8 cellular contexts compared by ENCODE assay signal in the genomic region with DNA sequence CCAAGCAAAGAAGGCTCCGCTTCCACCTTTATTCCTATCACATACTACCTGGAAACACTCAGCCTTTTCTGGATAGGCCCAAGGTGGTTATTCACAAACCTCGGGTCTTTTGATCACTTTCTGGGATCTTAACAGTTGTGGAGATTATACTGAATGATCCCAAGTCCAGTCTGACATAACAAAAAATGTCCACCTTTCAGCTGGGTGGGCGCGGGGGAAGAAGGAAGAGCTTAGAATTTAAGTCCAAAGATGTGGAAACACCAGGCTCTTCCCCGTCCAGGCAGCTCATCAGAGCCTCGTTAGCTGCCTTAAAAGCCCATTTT. TPM values are rescaled to one million over a fixed set of nuclear protein-coding genes. Genes with fewer than 3 reads are reported as not detected.
A peak's percentile ranks its signal among the peaks of the same experiment; 100 is the strongest.
DNase-seq lines count a peak whose midpoint lies in the region; ATAC-seq lines count a peak whose summit lies in the region.

No MANE protein-coding gene starts in this region.

- H3K18ac ChIP-seq in neuronal stem cell (ENCODE audit: low read length) = peak overlapping the region; percentile 99

- no peak overlapping the region for H4K91ac ChIP-seq in neuronal stem cell (ENCODE audit: low read depth, low read length, poor library complexity)

- 19 to 23% methylated on average over 6 of the region's 6 CpGs for WGBS in ectodermal cell, 2 experiments
- WGBS in neuronal stem cell (ENCODE audit: extremely low coverage in 2 of 2, insufficient read length in 2 of 2, insufficient replicate concordance in 1 of 2), 2 donors = no CpG with 5 or more reads among the region's 6 CpGs

- peak overlapping the region; percentile 93 for H2BK5ac ChIP-seq in neuronal stem cell (ENCODE audit: low read length)

- peak overlapping the region; percentile 95 for H4K8ac ChIP-seq in neuronal stem cell (ENCODE audit: low read depth, low read length)

- H3K27ac ChIP-seq in CD8-positive, alpha-beta memory T cell (ENCODE audit: low read depth, low read length) = peak overlapping the region; percentile 33
- H3K27ac ChIP-seq in ectodermal cell (ENCODE audit: insufficient read depth, low read depth, low read length, poor library complexity, severe bottlenecking) = peak overlapping the region; percentile 82
- peak overlapping the region; percentile 94 for H3K27ac ChIP-seq in neuronal stem cell (replicated peaks; ENCODE audit: low read length)

- H3K14ac ChIP-seq in neuronal stem cell (ENCODE audit: low read length) = peak overlapping the region; percentile 100

- no peaks in the 10 kb centered on the region for H3K36me3 ChIP-seq in CD8-positive, alpha-beta memory T cell (ENCODE audit: insufficient read depth, low read length)
- H3K36me3 ChIP-seq in ectodermal cell (ENCODE audit: control insufficient read depth, insufficient read depth, low read length) (no peaks in the 10 kb centered on the region), neuronal stem cell (replicated peaks in 1 of 2; ENCODE audit: control insufficient read depth in 2 of 2, insufficient read depth in 2 of 2, low read length in 2 of 2) (no peaks in the 10 kb centered on the region)

- peaks cover 35 to 60% of the 10 kb centered on the region in 2 donors for H3K27me3 Mint-ChIP-seq in CD8-positive, alpha-beta memory T cell

- H3K27me3 ChIP-seq in CD8-positive, alpha-beta memory T cell (ENCODE audit: insufficient read depth, low read length, poor library complexity, severe bottlenecking) = peaks cover 21% of the 10 kb centered on the region
- H3K27me3 ChIP-seq in ectodermal cell (ENCODE audit: control insufficient read depth, insufficient read depth, low read length, poor library complexity, severe bottlenecking) (peaks cover 43% of the 10 kb centered on the region), neuronal stem cell (ENCODE audit: control insufficient read depth in 3 of 3, insufficient read depth in 3 of 3, low read depth in 1 of 3, low read length in 3 of 3) (peaks cover 2 to 48% (median 21%) of the 10 kb centered on the region in 3 experiments)

- H3K27ac Mint-ChIP-seq in CD8-positive, alpha-beta memory T cell = peak overlapping the region in 5 of 8 donors; percentile 36 to 74 (median 45)

- H3K4me1 Mint-ChIP-seq in CD8-positive, alpha-beta memory T cell = peaks cover 6 to 18% (median 11%) of the 10 kb centered on the region in 3 donors

- CTCF ChIA-PET in CD8-positive, alpha-beta memory T cell (lab: Charles Lee) = interaction anchor here (1.5 to 2.8 kb wide), 3 partner anchors 12 to 34 kb away, joined by 4 to 13 read pairs (median 13); no protein-coding TSS in a partner anchor

- DNase-seq in CD8-positive, alpha-beta memory T cell = no peak
- DNase-seq in LoVo (ENCODE audit: low spot score) (peak; percentile 19), neuronal stem cell (ENCODE audit: low spot score) (no peak), cerebellar nuclear complex (lab: John Stamatoyannopoulos, UW) (no peak), NCI-H446 treated with DMSO at 0.1 percent for 48 hours (lab: John Stamatoyannopoulos, UW) (no peak)

- H3K9me3 ChIP-seq in CD8-positive, alpha-beta memory T cell (ENCODE audit: low read length) = no peaks in the 10 kb centered on the region
- no peaks in the 10 kb centered on the region for H3K9me3 ChIP-seq in ectodermal cell (ENCODE audit: control insufficient read depth, low read length)
- no peaks in the 10 kb centered on the region for H3K9me3 ChIP-seq in neuronal stem cell (replicated peaks in 1 of 2; ENCODE audit: control insufficient read depth in 2 of 2, insufficient read depth in 1 of 2, low read depth in 1 of 2, low read length in 2 of 2)

- peak overlapping the region; percentile 97 for H2BK12ac ChIP-seq in neuronal stem cell (ENCODE audit: low read length)

- H3K9ac ChIP-seq in neuronal stem cell (ENCODE audit: low read depth, low read length, poor library complexity) = peak overlapping the region; percentile 94

- no peak overlapping the region for H2AK5ac ChIP-seq in neuronal stem cell (ENCODE audit: low read depth, low read length)

- peak overlapping the region; percentile 90 for H2BK15ac ChIP-seq in neuronal stem cell (ENCODE audit: low read length)

- POLR2A ChIA-PET in CD8-positive, alpha-beta memory T cell (lab: Charles Lee) = interaction anchor here (1.2 kb wide), 1 partner anchor 10 kb away, joined by 3 read pairs; no protein-coding TSS in a partner anchor

- H3K4me3 Mint-ChIP-seq in CD8-positive, alpha-beta memory T cell = peak overlapping the region; percentile 83 to 97 (median 90)

- peak overlapping the region; percentile 65 for H2BK120ac ChIP-seq in neuronal stem cell (ENCODE audit: low read depth, low read length)

- no peak overlapping the region for H3K4ac ChIP-seq in neuronal stem cell (ENCODE audit: low read length)

- peaks cover 0 to 3% (median 0%) of the 10 kb centered on the region in 3 donors for H3K36me3 Mint-ChIP-seq in CD8-positive, alpha-beta memory T cell

- H3K79me1 ChIP-seq in neuronal stem cell (ENCODE audit: low read depth, low read length) = no peaks in the 10 kb centered on the region

- ATAC-seq in GM21447 (IDR thresholded peaks at IDR 0.05; ENCODE audit: unreplicated experiment) (no peak), HG02870 (IDR thresholded peaks at IDR 0.05; ENCODE audit: unreplicated experiment) (no peak)

- H3K4me1 ChIP-seq in CD8-positive, alpha-beta memory T cell (ENCODE audit: insufficient read depth, low read length) = peaks cover 9% of the 10 kb centered on the region
- H3K4me1 ChIP-seq in ectodermal cell (ENCODE audit: control insufficient read depth, insufficient read depth, low read length) (peaks cover 16% of the 10 kb centered on the region), neuronal stem cell (ENCODE audit: control insufficient read depth in 2 of 2, insufficient read depth in 1 of 2, low read depth in 1 of 2, low read length in 2 of 2) (peaks cover 2 to 4% of the 10 kb centered on the region in 2 donors)

- H2AFZ ChIP-seq in neuronal stem cell (ENCODE audit: low read length) = peak overlapping the region; percentile 100

- H3K4me3 ChIP-seq in CD8-positive, alpha-beta memory T cell (ENCODE audit: low read length) = peak overlapping the region; percentile 65
- H3K4me3 ChIP-seq in ectodermal cell (ENCODE audit: insufficient read depth, low read depth, low read length) (peak overlapping the region; percentile 64), neuronal stem cell (ENCODE audit: low read length in 2 of 2) (peak overlapping the region; percentile 81 to 87)

- H3K23ac ChIP-seq in neuronal stem cell (ENCODE audit: low read depth, low read length, poor library complexity) = no peak overlapping the region

- H3K4me2 ChIP-seq in neuronal stem cell (ENCODE audit: insufficient read depth, low read length, poor library complexity, severe bottlenecking) = peak overlapping the region; percentile 77

- no peaks in the 10 kb centered on the region for H3K9me3 Mint-ChIP-seq in CD8-positive, alpha-beta memory T cell

RNA-seq across cellular contexts. Expression of a gene that starts 0.3 kb away (rescaled TPM):
- 1 to 10 TPM; 2.9 TPM for total RNA-seq in CD8-positive, alpha-beta memory T cell
- polyA plus RNA-seq in CD8-positive, alpha-beta memory T cell = not detected
- polyA plus RNA-seq in ectodermal cell (2013, experiment 1 of 4) = 8.6 TPM
- 5.8 TPM for polyA plus RNA-seq in ectodermal cell (2013, experiment 2 of 4)
- 6.2 TPM for polyA plus RNA-seq in ectodermal cell (2013, experiment 3 of 4)
- 6.7 TPM for polyA plus RNA-seq in ectodermal cell (2013, experiment 4 of 4)
- polyA plus RNA-seq in neuronal stem cell (2013, experiment 1 of 2) = 2.5 TPM
- polyA plus RNA-seq in neuronal stem cell (2013, experiment 2 of 2) = 3.7 TPM

RNA-seq across cellular contexts. Expression of a gene that starts 15.1 kb away (rescaled TPM):
- under 1 TPM in 1 of 2 experiments, not detected in 1; 0.07 TPM for total RNA-seq in CD8-positive, alpha-beta memory T cell
- not detected for polyA plus RNA-seq in CD8-positive, alpha-beta memory T cell
- 0.09 TPM for polyA plus RNA-seq in ectodermal cell (2013, experiment 1 of 4)
- 0.07 TPM for polyA plus RNA-seq in ectodermal cell (2013, experiment 2 of 4)
- 0.32 TPM for polyA plus RNA-seq in ectodermal cell (2013, experiment 3 of 4)
- 0.24 TPM for polyA plus RNA-seq in ectodermal cell (2013, experiment 4 of 4)
- 0.06 TPM for polyA plus RNA-seq in neuronal stem cell (2013, experiment 1 of 2)
- 0.03 TPM for polyA plus RNA-seq in neuronal stem cell (2013, experiment 2 of 2)

Comparison
In these comparisons a context has a peak if more than half of its experiments do, and no peak if none do; other contexts are left out.
1. H3K27ac ChIP-seq: peak in every context shown above with its lines; median percentile 94 in neuronal stem cell; 82 in ectodermal cell; 33 in CD8-positive, alpha-beta memory T cell.